Comparison of ENCODE assay signal across 24 cellular contexts in genomic region chr2:236988216-236988615, GRCh38.
A peak's percentile ranks its signal among the peaks of the same experiment; 100 is the strongest.
DNase-seq lines count a peak whose midpoint lies in the region; ATAC-seq and TF ChIP-seq lines count a peak whose summit lies in the region.
"Had no signal": no experiment of that assay in that cellular context is flagged by ENCODE, and none has a peak within 500 bp of the region (broad histone marks: within the 10 kb centered on the region; RNA-seq: fewer than 3 reads in every experiment).

No MANE protein-coding gene starts in this region.

- 89 to 91% methylated on average over 2 of the region's 2 CpGs for WGBS in heart right ventricle, 2 donors
- WGBS in esophagus squamous epithelium, 2 donors, result 63 to 87% methylated on average over 2 of the region's 2 CpGs
- 89% methylated on average over 2 of the region's 2 CpGs for WGBS in urinary bladder

- H3K9me3 ChIP-seq in heart right ventricle, result peaks cover 0 to 13% (median 1%) of the 10 kb centered on the region in 11 donors
- H3K9me3 ChIP-seq in esophagus squamous epithelium, result peaks cover 0 to 4% (median 4%) of the 10 kb centered on the region in 3 donors
- H3K9me3 ChIP-seq in gastrocnemius medialis, result no peaks in the 10 kb centered on the region

- DNase-seq in heart right ventricle, result no peak
- DNase-seq in cardiac septum (ENCODE audit: low spot score), result no peak
- DNase-seq in esophagus squamous epithelium (lab: John Stamatoyannopoulos, UW), result no peak
- DNase-seq in gastrocnemius medialis, result no peak
- DNase-seq in AML-193 (lab: John Stamatoyannopoulos, UW), result no peak
- no peak for DNase-seq in RPMI8226
- DNase-seq: activated CD4-positive, alpha-beta memory T cell treated with anti-CD3 and anti-CD28 coated beads, Interleukin-2, amount 10 ng/mL, durations not matched to agents 7 days and 5 days; activated CD4-positive, alpha-beta T cell treated with anti-CD3 and anti-CD28 coated beads for 1 hour; activated CD8-positive, alpha-beta memory T cell treated with anti-CD3 and anti-CD28 coated beads, Interleukin-2, amount 50 U/mL, for 48 hours; dermis blood vessel endothelial cell; HCEC 1CT; KG1; midbrain; MM.1S; NCI-H1417; NCI-H2081; NCI-H2227 treated with DMSO at 0.1 percent for 48 hours; NCI-H774; stimulated activated CD4-positive, alpha-beta T cell treated with anti-CD3 and anti-CD28 coated beads, Interleukin-12 subunit alpha, Interleukin-12 subunit beta, amount 100 ng/mL, for 4 hours; stimulated activated CD4-positive, alpha-beta T cell treated with anti-CD3 and anti-CD28 coated beads, Interleukin-4, amount 100 ng/mL, for 1 hour; T-helper 2 cell had no signal

- peaks cover 0 to 6% (median 0%) of the 10 kb centered on the region in 7 donors for H3K27me3 ChIP-seq in heart right ventricle
- peaks cover 0 to 23% (median 0%) of the 10 kb centered on the region in 4 donors for H3K27me3 ChIP-seq in esophagus squamous epithelium
- no peaks in the 10 kb centered on the region for H3K27me3 ChIP-seq in gastrocnemius medialis

- H3K4me3 ChIP-seq in heart right ventricle (no peak overlapping the region), esophagus squamous epithelium (no peak overlapping the region), gastrocnemius medialis (no peak overlapping the region), urinary bladder (ENCODE audit: low read depth, low read length) (no peak overlapping the region)

- intact Hi-C loops in heart right ventricle (cut with DNase I), result no loop called here
- intact Hi-C loops in cardiac septum (cut with DNase I), result no loop called here
- intact Hi-C loops in esophagus squamous epithelium (cut with DNase I), result no loop called here
- intact Hi-C loops in gastrocnemius medialis (cut with DNase I; ENCODE audit: low total_unique reads), result loop anchor here (1.0 to 10.0 kb wide), 4 partner anchors 167 to 415 kb away; no protein-coding TSS in a partner anchor

- H3K27ac ChIP-seq in heart right ventricle (peak overlapping the region in 6 of 10 donors; percentile 19 to 65 (median 45)), esophagus squamous epithelium (peak overlapping the region in 3 of 4 donors; percentile 69 to 87 (median 74)), gastrocnemius medialis (peak overlapping the region; percentile 71 to 85 (median 80)), urinary bladder (ENCODE audit: low read depth) (peak overlapping the region; percentile 15)

- peaks cover 0 to 16% (median 0%) of the 10 kb centered on the region in 9 donors for H3K4me1 ChIP-seq in heart right ventricle
- peaks cover 0 to 4% (median 0%) of the 10 kb centered on the region in 3 donors for H3K4me1 ChIP-seq in esophagus squamous epithelium
- peaks cover 18 to 38% of the 10 kb centered on the region in 2 donors for H3K4me1 ChIP-seq in gastrocnemius medialis
- H3K4me1 ChIP-seq in urinary bladder (ENCODE audit: insufficient read depth), result no peaks in the 10 kb centered on the region

- no peak for ATAC-seq in heart right ventricle
- no peak for ATAC-seq in gastrocnemius medialis
- ATAC-seq in HG03342 (IDR thresholded peaks at IDR 0.05; ENCODE audit: unreplicated experiment), result no peak
- ATAC-seq: activated naive CD4-positive, alpha-beta T cell treated with anti-CD3 and anti-CD28 coated beads, Interleukin-2, amount 50 U/mL, for 72 hours had no signal

- H3K36me3 ChIP-seq in heart right ventricle, result no peaks in the 10 kb centered on the region
- no peaks in the 10 kb centered on the region for H3K36me3 ChIP-seq in esophagus squamous epithelium
- H3K36me3 ChIP-seq in gastrocnemius medialis, result no peaks in the 10 kb centered on the region
- H3K36me3 ChIP-seq in urinary bladder (ENCODE audit: insufficient read depth), result no peaks in the 10 kb centered on the region

- TF ChIP-seq POLR2A in esophagus squamous epithelium (IDR thresholded peaks at IDR 0.05), result no peak
- TF ChIP-seq POLR2A in gastrocnemius medialis (IDR thresholded peaks at IDR 0.05), result no peak

- in situ Hi-C loops in gastrocnemius medialis (cut with MboI; ENCODE audit: low sequenced_read_pairs in 4 of 4), result no loop called here

- TF ChIP-seq CTCF in heart right ventricle (IDR thresholded peaks at IDR 0.05) (no peak), esophagus squamous epithelium (IDR thresholded peaks at IDR 0.05) (no peak), gastrocnemius medialis (IDR thresholded peaks at IDR 0.05 in 4 of 5, conservative IDR thresholded peaks at IDR 0.05 in 1 of 5) (no peak)

Comparison
In these comparisons a context has a peak if more than half of its experiments do, and no peak if none do; other contexts are left out.
1. H3K27ac ChIP-seq: peak in every context shown above with its lines; median percentile 80 in gastrocnemius medialis; 74 in esophagus squamous epithelium; 45 in heart right ventricle; 15 in urinary bladder.